ENCODE assay signal across 8 cellular contexts in genomic region chr2:231601356-231602229, GRCh38. TPM values are rescaled to one million over a fixed set of nuclear protein-coding genes. Genes with fewer than 3 reads are reported as not detected.
DNase-seq lines count a peak whose midpoint lies in the region; ATAC-seq and TF ChIP-seq lines count a peak whose summit lies in the region.

No MANE protein-coding gene starts in this region.

- ATAC-seq in GM18907 (IDR thresholded peaks at IDR 0.05; ENCODE audit: unreplicated experiment): peak; percentile 36
- peak; percentile 4 to 24 for ATAC-seq in right cardiac atrium
- ATAC-seq in gastrocnemius medialis: peak; percentile 21 to 28
- ATAC-seq in GM21576 (IDR thresholded peaks at IDR 0.05; ENCODE audit: unreplicated experiment): no peak

- intact Hi-C loops in right cardiac atrium (cut with DNase I) (loop anchor here in 2 of 4 donors (5.0 kb wide), 2 partner anchors 39 to 84 kb away; no protein-coding TSS in a partner anchor), gastrocnemius medialis (cut with DNase I; ENCODE audit: low total_unique reads) (loop anchor here (1.0 kb wide), 1 partner anchor 38 kb away; no protein-coding TSS in a partner anchor)

- WGBS in right cardiac atrium: 30% methylated on average over 12 of the region's 12 CpGs

- in situ Hi-C loops in ACHN (cut with HindIII; ENCODE audit: low pct_ligation_motif_present, low pct_unique_long_range_greater_than_20kb, low sequenced_read_pairs) (no loop called here), gastrocnemius medialis (cut with MboI; ENCODE audit: low sequenced_read_pairs in 4 of 4) (loop anchor here in 1 of 4 donors (10.0 kb wide), 1 partner anchor 87 kb away; no protein-coding TSS in a partner anchor)

- TF ChIP-seq POLR2A in gastrocnemius medialis (IDR thresholded peaks at IDR 0.05): no peak

- no peaks in the 10 kb centered on the region for H3K36me3 ChIP-seq in gastrocnemius medialis

- H3K4me3 ChIP-seq in right cardiac atrium (ENCODE audit: low read length) (no peak overlapping the region), gastrocnemius medialis (no peak overlapping the region)

- peak; percentile 57 to 90 (median 81) for TF ChIP-seq CTCF in gastrocnemius medialis (IDR thresholded peaks at IDR 0.05 in 4 of 5, conservative IDR thresholded peaks at IDR 0.05 in 1 of 5)

- H3K27me3 ChIP-seq in right cardiac atrium (ENCODE audit: control insufficient read depth, insufficient read depth) (no peaks in the 10 kb centered on the region), gastrocnemius medialis (no peaks in the 10 kb centered on the region)

- peaks cover 9% of the 10 kb centered on the region for H3K4me1 ChIP-seq in right cardiac atrium (ENCODE audit: control insufficient read depth, insufficient read depth, low read length)
- H3K4me1 ChIP-seq in gastrocnemius medialis: peaks cover 27 to 40% of the 10 kb centered on the region in 2 donors

- no peak overlapping the region for H3K27ac ChIP-seq in right cardiac atrium (ENCODE audit: low read length)
- H3K27ac ChIP-seq in gastrocnemius medialis: peak overlapping the region; percentile 9 to 62 (median 20)

- DNase-seq in ACHN (peak; percentile 84), NCI-H128 (lab: John Stamatoyannopoulos, UW; ENCODE audit: unreplicated experiment) (peak; percentile 13), T-helper 22 cell (ENCODE audit: low read depth) (peak; percentile 46), amygdala (lab: John Stamatoyannopoulos, UW) (peak in 41 of 56 donors; percentile 11 to 85 (median 56)), right cardiac atrium (peak; percentile 85 to 94 (median 91)), gastrocnemius medialis (peak; percentile 44 to 77)

- H3K9me3 ChIP-seq in right cardiac atrium (ENCODE audit: control insufficient read depth, low read length) (no peaks in the 10 kb centered on the region), gastrocnemius medialis (no peaks in the 10 kb centered on the region)

RNA-seq across cellular contexts. Expression of gene TEX44, which starts 8.9 kb away (rescaled TPM):
- total RNA-seq in right cardiac atrium (not detected), gastrocnemius medialis (not detected)
- polyA plus RNA-seq in right cardiac atrium: not detected

Comparison
In these comparisons a context has a peak if more than half of its experiments do, and no peak if none do; other contexts are left out.
1. DNase-seq: peak in every context shown above with its lines; median percentile 91 in right cardiac atrium; 84 in ACHN; 60 in gastrocnemius medialis; 56 in amygdala; 46 in T-helper 22 cell; 13 in NCI-H128.